1 cellular context compared by ENCODE assay signal in the genomic region with DNA sequence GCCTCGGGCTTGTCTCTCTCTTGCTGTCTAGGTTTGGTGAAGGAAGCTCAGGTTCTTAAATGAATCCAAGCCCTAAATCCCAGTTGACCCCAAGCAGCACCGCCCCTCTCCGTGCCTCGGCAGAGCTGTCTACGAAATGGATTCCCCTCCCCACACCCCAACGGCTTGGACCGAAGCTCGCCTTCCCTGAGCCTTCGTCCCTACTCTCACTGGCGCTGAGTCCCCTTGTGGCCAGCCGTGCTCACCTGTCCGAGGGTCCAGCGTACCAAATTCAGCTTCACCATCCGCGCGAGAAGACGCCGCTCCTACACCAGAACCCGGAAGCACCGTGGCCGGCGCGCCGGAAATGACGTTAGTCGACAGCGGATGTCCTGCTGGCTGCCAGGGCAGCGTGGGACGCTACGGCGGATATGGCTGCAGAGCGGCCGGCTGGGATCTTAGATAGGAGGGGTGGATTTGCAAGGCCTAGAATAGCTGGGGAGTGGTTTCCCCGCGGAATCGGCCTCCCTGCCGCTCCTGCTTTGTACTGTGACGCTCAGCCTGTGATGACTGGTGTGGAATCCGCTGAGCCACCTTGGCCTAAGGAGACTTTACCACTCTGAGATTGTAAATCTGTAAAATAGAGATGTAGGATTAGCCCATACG.
TF ChIP-seq lines count a peak whose summit lies in the region.

A gene (minus strand): TSS at position 325 of the 645 bp plus-strand sequence. CDS start 2,201 bp downstream, outside the sequence.

TF ChIP-seq in HepG2, 621 proteins besides CTCF, POLR2A, EP300 and RAD21 (continued from another document and continues in another):
- TF ChIP-seq PCBP2 (optimal IDR thresholded peaks at IDR 0.05; ENCODE audit: low read depth, low read length, poor library complexity, severe bottlenecking): no peak
- no peak for TF ChIP-seq ZFAT (CRISPR knock-in tag; conservative IDR thresholded peaks at IDR 0.05)
- TF ChIP-seq, protein P1, sequence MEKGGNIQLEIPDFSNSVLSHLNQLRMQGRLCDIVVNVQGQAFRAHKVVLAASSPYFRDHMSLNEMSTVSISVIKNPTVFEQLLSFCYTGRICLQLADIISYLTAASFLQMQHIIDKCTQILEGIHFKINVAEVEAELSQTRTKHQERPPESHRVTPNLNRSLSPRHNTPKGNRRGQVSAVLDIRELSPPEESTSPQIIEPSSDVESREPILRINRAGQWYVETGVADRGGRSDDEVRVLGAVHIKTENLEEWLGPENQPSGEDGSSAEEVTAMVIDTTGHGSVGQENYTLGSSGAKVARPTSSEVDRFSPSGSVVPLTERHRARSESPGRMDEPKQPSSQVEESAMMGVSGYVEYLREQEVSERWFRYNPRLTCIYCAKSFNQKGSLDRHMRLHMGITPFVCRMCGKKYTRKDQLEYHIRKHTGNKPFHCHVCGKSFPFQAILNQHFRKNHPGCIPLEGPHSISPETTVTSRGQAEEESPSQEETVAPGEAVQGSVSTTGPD (CRISPR knock-in tag; IDR thresholded peaks at IDR 0.05): no peak
- TF ChIP-seq, protein P2, sequence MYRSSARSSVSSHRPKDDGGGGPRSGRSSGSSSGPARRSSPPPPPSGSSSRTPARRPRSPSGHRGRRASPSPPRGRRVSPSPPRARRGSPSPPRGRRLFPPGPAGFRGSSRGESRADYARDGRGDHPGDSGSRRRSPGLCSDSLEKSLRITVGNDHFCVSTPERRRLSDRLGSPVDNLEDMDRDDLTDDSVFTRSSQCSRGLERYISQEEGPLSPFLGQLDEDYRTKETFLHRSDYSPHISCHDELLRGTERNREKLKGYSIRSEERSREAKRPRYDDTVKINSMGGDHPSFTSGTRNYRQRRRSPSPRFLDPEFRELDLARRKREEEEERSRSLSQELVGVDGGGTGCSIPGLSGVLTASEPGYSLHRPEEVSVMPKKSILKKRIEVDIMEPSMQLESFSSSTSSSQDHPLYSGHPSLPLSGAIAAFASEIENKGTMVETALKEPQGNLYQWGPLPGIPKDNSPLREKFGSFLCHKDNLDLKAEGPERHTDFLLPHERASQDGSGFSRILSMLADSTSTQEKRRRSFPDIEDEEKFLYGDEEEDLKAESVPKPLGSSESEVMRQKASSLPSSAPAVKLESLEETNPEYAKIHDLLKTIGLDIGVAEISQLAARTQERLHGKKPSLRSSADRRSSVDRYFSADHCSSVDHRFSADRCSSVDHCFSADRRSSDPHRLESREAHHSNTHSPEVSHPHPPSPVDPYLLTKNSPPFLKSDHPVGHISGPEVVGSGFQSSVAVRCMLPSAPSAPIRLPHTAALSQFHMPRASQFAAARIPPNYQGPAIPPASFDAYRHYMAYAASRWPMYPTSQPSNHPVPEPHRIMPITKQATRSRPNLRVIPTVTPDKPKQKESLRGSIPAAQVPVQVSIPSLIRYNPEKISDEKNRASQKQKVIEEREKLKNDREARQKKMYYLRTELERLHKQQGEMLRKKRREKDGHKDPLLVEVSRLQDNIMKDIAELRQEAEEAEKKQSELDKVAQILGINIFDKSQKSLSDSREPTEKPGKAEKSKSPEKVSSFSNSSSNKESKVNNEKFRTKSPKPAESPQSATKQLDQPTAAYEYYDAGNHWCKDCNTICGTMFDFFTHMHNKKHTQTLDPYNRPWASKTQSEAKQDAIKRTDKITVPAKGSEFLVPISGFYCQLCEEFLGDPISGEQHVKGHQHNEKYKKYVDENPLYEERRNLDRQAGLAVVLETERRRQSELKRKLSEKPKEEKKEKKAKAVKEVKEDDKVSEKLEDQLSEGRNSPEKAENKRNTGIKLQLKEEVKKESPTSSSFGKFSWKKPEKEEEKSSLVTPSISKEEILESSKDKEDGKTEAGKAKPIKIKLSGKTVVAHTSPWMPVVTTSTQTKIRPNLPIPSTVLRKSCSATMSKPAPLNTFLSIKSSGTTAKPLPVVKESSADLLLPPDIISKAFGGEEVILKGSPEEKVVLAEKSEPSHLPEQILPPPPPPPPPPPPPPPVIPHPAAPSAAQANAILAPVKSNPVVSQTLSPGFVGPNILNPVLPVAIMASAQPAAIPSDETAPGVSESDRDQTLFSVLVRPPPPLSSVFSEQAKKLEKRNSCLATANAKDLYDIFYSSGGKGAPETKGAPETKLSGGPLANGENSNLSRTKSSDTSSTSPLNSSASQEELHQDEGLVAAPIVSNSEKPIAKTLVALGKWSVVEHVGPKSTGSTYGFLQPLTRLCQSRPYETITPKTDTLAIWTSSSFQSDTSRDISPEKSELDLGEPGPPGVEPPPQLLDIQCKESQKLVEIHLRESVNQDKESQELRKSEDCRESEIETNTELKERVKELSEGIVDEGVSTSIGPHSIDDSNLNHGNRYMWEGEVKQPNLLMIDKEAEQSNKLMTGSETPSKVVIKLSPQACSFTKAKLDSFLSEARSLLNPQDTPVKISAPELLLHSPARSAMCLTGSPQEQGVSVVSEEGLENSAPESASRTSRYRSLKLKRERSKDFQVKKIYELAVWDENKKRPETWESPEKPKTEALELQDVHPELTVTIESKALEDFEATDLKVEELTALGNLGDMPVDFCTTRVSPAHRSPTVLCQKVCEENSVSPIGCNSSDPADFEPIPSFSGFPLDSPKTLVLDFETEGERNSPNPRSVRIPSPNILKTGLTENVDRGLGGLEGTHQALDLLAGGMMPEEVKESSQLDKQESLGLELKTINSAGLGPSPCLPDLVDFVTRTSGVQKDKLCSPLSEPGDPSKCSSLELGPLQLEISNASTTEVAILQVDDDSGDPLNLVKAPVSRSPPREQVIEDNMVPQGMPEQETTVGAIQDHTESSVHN (CRISPR knock-in tag; IDR thresholded peaks at IDR 0.05): peak; percentile 59; the same call in 1 of the 2 replicates
- no peak for TF ChIP-seq BRCA1 (CRISPR knock-in tag; IDR thresholded peaks at IDR 0.05)
- peak; percentile 93 for TF ChIP-seq NRL (CRISPR knock-in tag; IDR thresholded peaks at IDR 0.05; ENCODE audit: borderline replicate concordance)
- TF ChIP-seq TOE1 (CRISPR knock-in tag; IDR thresholded peaks at IDR 0.05): no peak
- no peak for TF ChIP-seq KLF6 (CRISPR knock-in tag; IDR thresholded peaks at IDR 0.05)
- no peak for TF ChIP-seq SP140L (CRISPR knock-in tag; IDR thresholded peaks at IDR 0.05; ENCODE audit: borderline replicate concordance)
- no peak for TF ChIP-seq ZNF121 (CRISPR knock-in tag; IDR thresholded peaks at IDR 0.05)
- TF ChIP-seq NKX3-1 (CRISPR knock-in tag; IDR thresholded peaks at IDR 0.05): no peak
- TF ChIP-seq MYNN (CRISPR knock-in tag; IDR thresholded peaks at IDR 0.05; ENCODE audit: low read depth): no peak
- TF ChIP-seq, protein P3, sequence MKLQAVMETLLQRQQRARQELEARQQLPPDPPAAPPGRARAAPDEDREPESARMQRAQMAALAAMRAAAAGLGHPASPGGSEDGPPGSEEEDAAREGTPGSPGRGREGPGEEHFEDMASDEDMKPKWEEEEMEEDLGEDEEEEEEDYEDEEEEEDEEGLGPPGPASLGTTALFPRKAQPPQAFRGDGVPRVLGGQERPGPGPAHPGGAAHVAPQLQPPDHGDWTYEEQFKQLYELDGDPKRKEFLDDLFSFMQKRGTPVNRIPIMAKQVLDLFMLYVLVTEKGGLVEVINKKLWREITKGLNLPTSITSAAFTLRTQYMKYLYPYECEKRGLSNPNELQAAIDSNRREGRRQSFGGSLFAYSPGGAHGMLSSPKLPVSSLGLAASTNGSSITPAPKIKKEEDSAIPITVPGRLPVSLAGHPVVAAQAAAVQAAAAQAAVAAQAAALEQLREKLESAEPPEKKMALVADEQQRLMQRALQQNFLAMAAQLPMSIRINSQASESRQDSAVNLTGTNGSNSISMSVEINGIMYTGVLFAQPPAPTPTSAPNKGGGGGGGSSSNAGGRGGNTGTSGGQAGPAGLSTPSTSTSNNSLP (IDR thresholded peaks at IDR 0.05; ENCODE audit: low read depth, low read length): 0 out of 2 replicates have a peak, but pooled peaks have one; percentile 21
- TF ChIP-seq ZNF614 (CRISPR knock-in tag; IDR thresholded peaks at IDR 0.05; ENCODE audit: borderline replicate concordance): no peak
- TF ChIP-seq ETV6 (CRISPR knock-in tag; conservative IDR thresholded peaks at IDR 0.05): no peak
- 0 out of 2 replicates have a peak, but pooled peaks have one; percentile 68 for TF ChIP-seq ZNF543 (CRISPR knock-in tag; IDR thresholded peaks at IDR 0.05)
- TF ChIP-seq ZNF713 (CRISPR knock-in tag; IDR thresholded peaks at IDR 0.05): no peak
- TF ChIP-seq, protein P4, sequence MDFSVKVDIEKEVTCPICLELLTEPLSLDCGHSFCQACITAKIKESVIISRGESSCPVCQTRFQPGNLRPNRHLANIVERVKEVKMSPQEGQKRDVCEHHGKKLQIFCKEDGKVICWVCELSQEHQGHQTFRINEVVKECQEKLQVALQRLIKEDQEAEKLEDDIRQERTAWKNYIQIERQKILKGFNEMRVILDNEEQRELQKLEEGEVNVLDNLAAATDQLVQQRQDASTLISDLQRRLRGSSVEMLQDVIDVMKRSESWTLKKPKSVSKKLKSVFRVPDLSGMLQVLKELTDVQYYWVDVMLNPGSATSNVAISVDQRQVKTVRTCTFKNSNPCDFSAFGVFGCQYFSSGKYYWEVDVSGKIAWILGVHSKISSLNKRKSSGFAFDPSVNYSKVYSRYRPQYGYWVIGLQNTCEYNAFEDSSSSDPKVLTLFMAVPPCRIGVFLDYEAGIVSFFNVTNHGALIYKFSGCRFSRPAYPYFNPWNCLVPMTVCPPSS (IDR thresholded peaks at IDR 0.05): no peak
- no peak for TF ChIP-seq ZSCAN9 (CRISPR knock-in tag; IDR thresholded peaks at IDR 0.05; ENCODE audit: borderline replicate concordance)
- TF ChIP-seq XRCC5 (optimal IDR thresholded peaks at IDR 0.05; ENCODE audit: low read length): peak; percentile 89
- TF ChIP-seq, protein P5, sequence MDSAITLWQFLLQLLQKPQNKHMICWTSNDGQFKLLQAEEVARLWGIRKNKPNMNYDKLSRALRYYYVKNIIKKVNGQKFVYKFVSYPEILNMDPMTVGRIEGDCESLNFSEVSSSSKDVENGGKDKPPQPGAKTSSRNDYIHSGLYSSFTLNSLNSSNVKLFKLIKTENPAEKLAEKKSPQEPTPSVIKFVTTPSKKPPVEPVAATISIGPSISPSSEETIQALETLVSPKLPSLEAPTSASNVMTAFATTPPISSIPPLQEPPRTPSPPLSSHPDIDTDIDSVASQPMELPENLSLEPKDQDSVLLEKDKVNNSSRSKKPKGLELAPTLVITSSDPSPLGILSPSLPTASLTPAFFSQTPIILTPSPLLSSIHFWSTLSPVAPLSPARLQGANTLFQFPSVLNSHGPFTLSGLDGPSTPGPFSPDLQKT (CRISPR knock-in tag; IDR thresholded peaks at IDR 0.05; ENCODE audit: borderline replicate concordance): no peak
- TF ChIP-seq, protein P6, sequence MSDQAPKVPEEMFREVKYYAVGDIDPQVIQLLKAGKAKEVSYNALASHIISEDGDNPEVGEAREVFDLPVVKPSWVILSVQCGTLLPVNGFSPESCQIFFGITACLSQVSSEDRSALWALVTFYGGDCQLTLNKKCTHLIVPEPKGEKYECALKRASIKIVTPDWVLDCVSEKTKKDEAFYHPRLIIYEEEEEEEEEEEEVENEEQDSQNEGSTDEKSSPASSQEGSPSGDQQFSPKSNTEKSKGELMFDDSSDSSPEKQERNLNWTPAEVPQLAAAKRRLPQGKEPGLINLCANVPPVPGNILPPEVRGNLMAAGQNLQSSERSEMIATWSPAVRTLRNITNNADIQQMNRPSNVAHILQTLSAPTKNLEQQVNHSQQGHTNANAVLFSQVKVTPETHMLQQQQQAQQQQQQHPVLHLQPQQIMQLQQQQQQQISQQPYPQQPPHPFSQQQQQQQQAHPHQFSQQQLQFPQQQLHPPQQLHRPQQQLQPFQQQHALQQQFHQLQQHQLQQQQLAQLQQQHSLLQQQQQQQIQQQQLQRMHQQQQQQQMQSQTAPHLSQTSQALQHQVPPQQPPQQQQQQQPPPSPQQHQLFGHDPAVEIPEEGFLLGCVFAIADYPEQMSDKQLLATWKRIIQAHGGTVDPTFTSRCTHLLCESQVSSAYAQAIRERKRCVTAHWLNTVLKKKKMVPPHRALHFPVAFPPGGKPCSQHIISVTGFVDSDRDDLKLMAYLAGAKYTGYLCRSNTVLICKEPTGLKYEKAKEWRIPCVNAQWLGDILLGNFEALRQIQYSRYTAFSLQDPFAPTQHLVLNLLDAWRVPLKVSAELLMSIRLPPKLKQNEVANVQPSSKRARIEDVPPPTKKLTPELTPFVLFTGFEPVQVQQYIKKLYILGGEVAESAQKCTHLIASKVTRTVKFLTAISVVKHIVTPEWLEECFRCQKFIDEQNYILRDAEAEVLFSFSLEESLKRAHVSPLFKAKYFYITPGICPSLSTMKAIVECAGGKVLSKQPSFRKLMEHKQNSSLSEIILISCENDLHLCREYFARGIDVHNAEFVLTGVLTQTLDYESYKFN (CRISPR knock-in tag; conservative IDR thresholded peaks at IDR 0.05): no peak
- no peak for TF ChIP-seq ZNF296 (CRISPR knock-in tag; conservative IDR thresholded peaks at IDR 0.05)
- TF ChIP-seq ZNF317 (CRISPR knock-in tag; IDR thresholded peaks at IDR 0.05): peak; percentile 85
- TF ChIP-seq ZNF652 (CRISPR knock-in tag; IDR thresholded peaks at IDR 0.05; ENCODE audit: borderline replicate concordance, low read depth): no peak
- peak; percentile 96 for TF ChIP-seq ZNF350 (CRISPR knock-in tag; IDR thresholded peaks at IDR 0.05; ENCODE audit: borderline replicate concordance, low read depth)
- peak; percentile 79 for TF ChIP-seq ASH2L (IDR thresholded peaks at IDR 0.05; ENCODE audit: insufficient read length, low read depth, low read length)
- no peak for TF ChIP-seq PAWR (CRISPR knock-in tag; IDR thresholded peaks at IDR 0.05; ENCODE audit: borderline replicate concordance)
- TF ChIP-seq DR1 (CRISPR knock-in tag; IDR thresholded peaks at IDR 0.05): peak; percentile 95
- TF ChIP-seq, protein P7, sequence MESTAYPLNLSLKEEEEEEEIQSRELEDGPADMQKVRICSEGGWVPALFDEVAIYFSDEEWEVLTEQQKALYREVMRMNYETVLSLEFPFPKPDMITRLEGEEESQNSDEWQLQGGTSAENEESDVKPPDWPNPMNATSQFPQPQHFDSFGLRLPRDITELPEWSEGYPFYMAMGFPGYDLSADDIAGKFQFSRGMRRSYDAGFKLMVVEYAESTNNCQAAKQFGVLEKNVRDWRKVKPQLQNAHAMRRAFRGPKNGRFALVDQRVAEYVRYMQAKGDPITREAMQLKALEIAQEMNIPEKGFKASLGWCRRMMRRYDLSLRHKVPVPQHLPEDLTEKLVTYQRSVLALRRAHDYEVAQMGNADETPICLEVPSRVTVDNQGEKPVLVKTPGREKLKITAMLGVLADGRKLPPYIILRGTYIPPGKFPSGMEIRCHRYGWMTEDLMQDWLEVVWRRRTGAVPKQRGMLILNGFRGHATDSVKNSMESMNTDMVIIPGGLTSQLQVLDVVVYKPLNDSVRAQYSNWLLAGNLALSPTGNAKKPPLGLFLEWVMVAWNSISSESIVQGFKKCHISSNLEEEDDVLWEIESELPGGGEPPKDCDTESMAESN (CRISPR knock-in tag; conservative IDR thresholded peaks at IDR 0.05): peak; percentile 80
- TF ChIP-seq, protein P8, sequence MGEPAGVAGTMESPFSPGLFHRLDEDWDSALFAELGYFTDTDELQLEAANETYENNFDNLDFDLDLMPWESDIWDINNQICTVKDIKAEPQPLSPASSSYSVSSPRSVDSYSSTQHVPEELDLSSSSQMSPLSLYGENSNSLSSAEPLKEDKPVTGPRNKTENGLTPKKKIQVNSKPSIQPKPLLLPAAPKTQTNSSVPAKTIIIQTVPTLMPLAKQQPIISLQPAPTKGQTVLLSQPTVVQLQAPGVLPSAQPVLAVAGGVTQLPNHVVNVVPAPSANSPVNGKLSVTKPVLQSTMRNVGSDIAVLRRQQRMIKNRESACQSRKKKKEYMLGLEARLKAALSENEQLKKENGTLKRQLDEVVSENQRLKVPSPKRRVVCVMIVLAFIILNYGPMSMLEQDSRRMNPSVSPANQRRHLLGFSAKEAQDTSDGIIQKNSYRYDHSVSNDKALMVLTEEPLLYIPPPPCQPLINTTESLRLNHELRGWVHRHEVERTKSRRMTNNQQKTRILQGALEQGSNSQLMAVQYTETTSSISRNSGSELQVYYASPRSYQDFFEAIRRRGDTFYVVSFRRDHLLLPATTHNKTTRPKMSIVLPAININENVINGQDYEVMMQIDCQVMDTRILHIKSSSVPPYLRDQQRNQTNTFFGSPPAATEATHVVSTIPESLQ (CRISPR knock-in tag; conservative IDR thresholded peaks at IDR 0.05): no peak
- peak; percentile 67 for TF ChIP-seq TEAD3 (CRISPR knock-in tag; optimal IDR thresholded peaks at IDR 0.05; ENCODE audit: borderline replicate concordance)
- TF ChIP-seq KLF13 (CRISPR knock-in tag; IDR thresholded peaks at IDR 0.05): no peak
- TF ChIP-seq ZNF510 (CRISPR knock-in tag; IDR thresholded peaks at IDR 0.05; ENCODE audit: low read depth): 0 out of 2 replicates have a peak, but pooled peaks have one; percentile 61
